In the genomic region with DNA sequence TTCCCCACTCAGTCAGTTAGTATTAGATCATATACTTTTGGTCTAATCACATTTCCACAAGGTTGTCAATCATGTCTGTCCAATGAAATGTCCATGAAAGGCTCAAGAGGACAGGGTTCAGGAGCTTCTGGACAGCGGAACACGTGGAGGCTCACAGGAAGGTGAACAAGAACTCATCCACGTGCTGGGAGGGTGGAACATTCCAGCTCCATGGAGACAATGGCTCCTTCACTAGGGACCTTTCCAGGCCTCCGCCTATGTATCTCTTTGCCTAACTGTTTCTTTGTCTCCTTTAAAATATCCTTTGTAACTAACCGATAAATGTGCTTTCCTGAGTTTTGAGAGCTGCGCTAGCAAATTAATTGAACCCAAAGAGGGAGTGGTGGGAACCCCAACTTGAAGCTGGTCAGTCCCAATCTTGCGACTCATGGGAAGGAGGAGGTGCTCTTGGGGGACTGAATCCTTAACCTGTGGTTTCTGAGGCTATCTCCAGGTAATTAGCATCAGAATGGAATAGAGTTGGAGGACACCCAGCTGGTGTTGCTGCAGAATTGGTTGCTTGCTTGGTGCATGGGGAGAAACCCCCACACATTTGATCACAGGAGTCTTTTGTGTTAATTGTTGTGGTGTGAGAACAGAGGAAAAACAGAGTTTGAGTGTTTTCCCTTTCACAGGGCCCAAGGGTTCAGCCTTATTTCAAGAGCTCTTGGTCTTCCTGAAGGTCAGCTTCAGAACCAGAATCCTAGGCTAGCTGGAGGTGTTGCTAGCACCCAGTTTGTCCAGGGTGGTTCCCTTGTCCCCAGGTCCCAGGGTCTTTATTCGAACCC, we compare ENCODE assay signal across 19 cellular contexts. TPM values are rescaled to one million over a fixed set of nuclear protein-coding genes. Genes with fewer than 3 reads are reported as not detected.
DNase-seq lines count a peak whose midpoint lies in the region; ATAC-seq and TF ChIP-seq lines count a peak whose summit lies in the region.
"Had no signal": no experiment of that assay in that cellular context is flagged by ENCODE, and none has a peak within 500 bp of the region (broad histone marks: within the 10 kb centered on the region; RNA-seq: fewer than 3 reads in every experiment).

No MANE protein-coding gene starts in this region.

- no peaks in the 10 kb centered on the region for H3K36me3 ChIP-seq in right atrium auricular region
- H3K36me3 ChIP-seq in tibial nerve = no peaks in the 10 kb centered on the region
- H3K36me3 ChIP-seq in PC-9 (ENCODE audit: low read depth) = peaks cover 10% of the 10 kb centered on the region
- H3K36me3 ChIP-seq: adrenal gland, lower lobe of right lung, SJCRH30 had no signal

- TF ChIP-seq POLR2A in tibial nerve (IDR thresholded peaks at IDR 0.05) = no peak

- peaks cover 0 to 4% (median 0%) of the 10 kb centered on the region in 5 experiments for H3K9me3 Mint-ChIP-seq in brain
- H3K9me3 Mint-ChIP-seq: activated T-helper 17 cell treated with anti-CD3 and anti-CD28 coated beads, Interleukin-2, amount 50 U/mL, for 72 hours; CD4-positive, alpha-beta memory T cell; naive thymus-derived CD8-positive, alpha-beta T cell had no signal

- no peaks in the 10 kb centered on the region for H3K27me3 ChIP-seq in right atrium auricular region
- no peaks in the 10 kb centered on the region for H3K27me3 ChIP-seq in tibial nerve
- H3K27me3 ChIP-seq in PC-9 (ENCODE audit: insufficient read depth, low read depth) = no peaks in the 10 kb centered on the region
- H3K27me3 ChIP-seq: adrenal gland, SJCRH30 had no signal

- H3K4me1 Mint-ChIP-seq in brain = peaks cover 29% of the 10 kb centered on the region

- peaks cover 25% of the 10 kb centered on the region for H3K79me2 ChIP-seq in PC-9 (ENCODE audit: low read depth)

- H3K9me3 ChIP-seq in right atrium auricular region (no peaks in the 10 kb centered on the region), tibial nerve (no peaks in the 10 kb centered on the region), PC-9 (ENCODE audit: insufficient read depth, low read depth) (no peaks in the 10 kb centered on the region)
- H3K9me3 ChIP-seq: adrenal gland, lower lobe of right lung, SJCRH30 had no signal

- intact Hi-C loops in Right ventricle myocardium inferior (cut with DNase I) = no loop called here
- intact Hi-C loops in PC-9 (cut with micrococcal nuclease; ENCODE audit: unreplicated experiment) = loop anchor here (1.0 to 5.0 kb wide), 2 partner anchors 11 to 102 kb away; no protein-coding TSS in a partner anchor

- no peak overlapping the region for H3K4me2 ChIP-seq in PC-9

- H3K36me3 Mint-ChIP-seq in brain = peaks cover 4% of the 10 kb centered on the region
- H3K36me3 Mint-ChIP-seq: naive thymus-derived CD8-positive, alpha-beta T cell had no signal

- H3K4me1 ChIP-seq in right atrium auricular region = peaks cover 0 to 34% of the 10 kb centered on the region in 2 donors
- peaks cover 0 to 49% (median 17%) of the 10 kb centered on the region in 4 donors for H3K4me1 ChIP-seq in tibial nerve
- peaks cover 57% of the 10 kb centered on the region for H3K4me1 ChIP-seq in PC-9 (replicated peaks; ENCODE audit: insufficient read depth)
- H3K4me1 ChIP-seq: SJCRH30 had no signal

- WGBS in tibial nerve, 2 donors = 57 to 58% methylated on average over 8 of the region's 8 CpGs

- peaks cover 13% of the 10 kb centered on the region for H4K20me1 ChIP-seq in PC-9 (ENCODE audit: insufficient read depth)

- H3K9me2 ChIP-seq in PC-9 (ENCODE audit: insufficient read depth) = no peaks in the 10 kb centered on the region

- peaks cover 6% of the 10 kb centered on the region for H3K27me3 Mint-ChIP-seq in brain
- H3K27me3 Mint-ChIP-seq: activated T-helper 17 cell treated with anti-CD3 and anti-CD28 coated beads, Interleukin-2, amount 50 U/mL, for 72 hours; CD4-positive, alpha-beta memory T cell; naive thymus-derived CD8-positive, alpha-beta T cell had no signal

- ATAC-seq in Right ventricle myocardium inferior = no peak
- ATAC-seq: activated CD4-positive, CD25-positive, alpha-beta regulatory T cell treated with anti-CD3 and anti-CD28 coated beads, Interleukin-2, amount 50 U/mL, for 24 hours; activated T-helper 17 cell treated with anti-CD3 and anti-CD28 coated beads, Interleukin-2, amount 50 U/mL, for 72 hours; lower lobe of right lung; naive thymus-derived CD8-positive, alpha-beta T cell; stimulated activated naive CD8-positive, alpha-beta T cell treated with anti-CD3 and anti-CD28 coated beads, Interleukin-15, Interleukin-2, amounts not matched to agents 100 U/mL and 50 U/mL, for 24 hours had no signal

- DNase-seq in right atrium auricular region (ENCODE audit: low spot score) (no peak), Right ventricle myocardium inferior (ENCODE audit: missing footprints) (no peak), medulla oblongata (ENCODE audit: extremely low spot score) (peak; percentile 73), tibial nerve (ENCODE audit: low spot score in 2 of 2) (no peak), PC-9 (no peak), GM10266 (ENCODE audit: extremely low spot score) (no peak)
- DNase-seq in activated T-cell treated with anti-CD3 and anti-CD28 coated beads, Interleukin-2, amount 50 U/mL, for 48 hours = no peak
- DNase-seq: adrenal gland; CD4-positive, alpha-beta memory T cell; cerebellar nuclear complex; lower lobe of right lung; naive thymus-derived CD8-positive, alpha-beta T cell; NCI-H187; OCI-M1; SJCRH30; stimulated activated naive CD8-positive, alpha-beta T cell treated with anti-CD3 and anti-CD28 coated beads, Interleukin-15, Interleukin-2, amounts not matched to agents 100 U/mL and 50 U/mL, for 24 hours had no signal

- TF ChIP-seq EP300 in tibial nerve (IDR thresholded peaks at IDR 0.05) = no peak

- no peak overlapping the region for H2AFZ ChIP-seq in PC-9

- H3K27ac ChIP-seq in right atrium auricular region = peak overlapping the region; percentile 54 to 72
- peak overlapping the region in 3 of 4 donors; percentile 13 to 92 (median 79) for H3K27ac ChIP-seq in tibial nerve
- no peak overlapping the region; the same call in 1 of the 2 replicates for H3K27ac ChIP-seq in PC-9
- H3K27ac ChIP-seq: adrenal gland, lower lobe of right lung, SJCRH30 had no signal

- POLR2A ChIA-PET in PC-9 (lab: Charles Lee; ENCODE audit: unreplicated experiment) = no interaction called here

- CTCF ChIA-PET in PC-9 (lab: Charles Lee) = no interaction called here

- peak overlapping the region in 4 of 5 experiments; percentile 29 to 77 (median 52) for H3K4me3 Mint-ChIP-seq in brain
- H3K4me3 Mint-ChIP-seq: activated T-helper 17 cell treated with anti-CD3 and anti-CD28 coated beads, Interleukin-2, amount 50 U/mL, for 72 hours; CD4-positive, alpha-beta memory T cell had no signal

- peaks cover 20% of the 10 kb centered on the region; the same call in 1 of the 2 replicates for H3F3A ChIP-seq in PC-9 (ENCODE audit: insufficient read depth, low read depth)

- H3K4me3 ChIP-seq in right atrium auricular region (no peak overlapping the region), tibial nerve (no peak overlapping the region), PC-9 (no peak overlapping the region)
- H3K4me3 ChIP-seq: adrenal gland, lower lobe of right lung, SJCRH30 had no signal

- TF ChIP-seq CTCF in right atrium auricular region (IDR thresholded peaks at IDR 0.05) (no peak), brain (conservative IDR thresholded peaks at IDR 0.05) (no peak), tibial nerve (IDR thresholded peaks at IDR 0.05) (peak in 2 of 5 experiments; percentile 6 to 11), PC-9 (conservative IDR thresholded peaks at IDR 0.05) (no peak), GM10266 (IDR thresholded peaks at IDR 0.05; ENCODE audit: control insufficient read depth, insufficient read depth, low read depth, missing control alignments) (no peak)

- peak overlapping the region; percentile 34 to 92 (median 72) for H3K27ac Mint-ChIP-seq in brain
- H3K27ac Mint-ChIP-seq: activated T-helper 17 cell treated with anti-CD3 and anti-CD28 coated beads, Interleukin-2, amount 50 U/mL, for 72 hours had no signal

- BruUV-seq in PC-9 (replicated peaks; lab: Mats Ljungman, UMichigan) = no TSS peak

RNA-seq across cellular contexts. Expression of gene TKT, which starts 3.0 kb away (rescaled TPM):
- total RNA-seq in right atrium auricular region = 10 to 100 TPM; 48.8 to 62.8 TPM
- total RNA-seq in Right ventricle myocardium inferior = 48.1 TPM
- polyA plus RNA-seq in brain (ENCODE audit: insufficient read depth, low read depth, low replicate concordance) = 199 TPM
- total RNA-seq in tibial nerve = 100 to 1,000 TPM; 156 to 224 (median 208) TPM
- 1,726 and 2,016 TPM in 2 replicates for total RNA-seq in PC-9 (2021)
